Comparison of ENCODE assay signal across 8 cellular contexts in the genomic region with DNA sequence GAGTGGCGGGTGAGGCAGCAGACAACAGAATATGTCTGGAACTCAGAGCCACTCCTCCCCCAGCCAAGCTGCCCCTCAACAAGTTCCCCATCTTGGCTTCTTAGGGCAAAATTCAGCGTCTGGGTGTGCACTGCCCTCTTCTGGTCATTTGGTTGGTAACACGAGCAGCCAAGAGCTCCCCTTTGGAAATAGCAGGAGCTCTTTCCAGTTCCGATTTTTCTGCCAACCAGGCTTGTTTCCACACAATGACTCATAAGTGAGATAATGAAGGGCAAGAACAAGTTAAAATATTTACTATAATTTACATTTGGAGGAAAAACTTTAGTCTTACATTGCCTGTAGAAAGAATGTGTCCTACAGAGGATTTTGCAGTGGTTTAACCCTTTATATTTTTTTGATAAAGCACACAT.
DNase-seq lines count a peak whose midpoint lies in the region; ATAC-seq and TF ChIP-seq lines count a peak whose summit lies in the region.

No MANE protein-coding gene starts in this region.

- peak in 4 of 7 experiments; percentile 7 to 49 (median 17) for DNase-seq in CD8-positive, alpha-beta T cell
- DNase-seq in MV-4-11 (lab: John Stamatoyannopoulos, UW), result peak; percentile 84
- DNase-seq in SK-N-DZ (ENCODE audit: low spot score), result peak; percentile 79
- DNase-seq in chondrocyte (ENCODE audit: low spot score), result no peak
- peak; percentile 40 to 53 for DNase-seq in left colon
- peak; percentile 21 for DNase-seq in stimulated activated CD4-positive, alpha-beta T cell treated with anti-CD3 and anti-CD28 coated beads, Interleukin-4, amount 100 ng/mL, for 24 hours

- CTCF ChIA-PET in CD8-positive, alpha-beta T cell (lab: Charles Lee), result interaction anchor here (0.7 to 4.2 kb wide), 15 partner anchors 9 to 327 kb away, joined by 3 to 49 read pairs (median 4); no protein-coding TSS in a partner anchor

- no peak for ATAC-seq in CD8-positive, alpha-beta T cell
- ATAC-seq in GM19351 (IDR thresholded peaks at IDR 0.05; ENCODE audit: unreplicated experiment), result peak; percentile 72
- ATAC-seq in left colon, result peak; percentile 64
- no peak for ATAC-seq in GM18873 (IDR thresholded peaks at IDR 0.05; ENCODE audit: low FRiP score, unreplicated experiment)

- H3K4me3 ChIP-seq in CD8-positive, alpha-beta T cell (ENCODE audit: low read depth, low read length), result no peak overlapping the region

- H3K27me3 ChIP-seq in CD8-positive, alpha-beta T cell (ENCODE audit: insufficient read depth, low read length), result no peaks in the 10 kb centered on the region

- H3K4me3 Mint-ChIP-seq in CD8-positive, alpha-beta T cell, result no peak overlapping the region
- no peak overlapping the region for H3K4me3 Mint-ChIP-seq in chondrocyte (ENCODE audit: unreplicated experiment)

- POLR2A ChIA-PET in CD8-positive, alpha-beta T cell (lab: Charles Lee), result interaction anchor here (0.7 kb wide), 1 partner anchor 204 kb away, joined by 3 read pairs; no protein-coding TSS in a partner anchor

- no peak overlapping the region for H3K27ac ChIP-seq in CD8-positive, alpha-beta T cell (ENCODE audit: low read depth, low read length)

- no peaks in the 10 kb centered on the region for H3K4me1 ChIP-seq in CD8-positive, alpha-beta T cell (ENCODE audit: insufficient read depth, low read length)

- H3K36me3 Mint-ChIP-seq in CD8-positive, alpha-beta T cell, result no peaks in the 10 kb centered on the region
- no peaks in the 10 kb centered on the region for H3K36me3 Mint-ChIP-seq in chondrocyte (ENCODE audit: low read depth)

- H3K27ac Mint-ChIP-seq in CD8-positive, alpha-beta T cell, result no peak overlapping the region
- H3K27ac Mint-ChIP-seq in chondrocyte (ENCODE audit: unreplicated experiment), result no peak overlapping the region

- intact Hi-C loops in CD8-positive, alpha-beta T cell (cut with DNase I, micrococcal nuclease), result loop anchor here (1.0 kb wide), 2 partner anchors 139 to 322 kb away; no protein-coding TSS in a partner anchor
- intact Hi-C loops in left colon (cut with DNase I, micrococcal nuclease), result loop anchor here (5.0 to 10.0 kb wide), 2 partner anchors 138 to 140 kb away; no protein-coding TSS in a partner anchor

- H3K36me3 ChIP-seq in CD8-positive, alpha-beta T cell (ENCODE audit: insufficient read depth, low read length), result no peaks in the 10 kb centered on the region

- no peaks in the 10 kb centered on the region for H3K4me1 Mint-ChIP-seq in CD8-positive, alpha-beta T cell (ENCODE audit: low read depth)
- peaks cover 6% of the 10 kb centered on the region for H3K4me1 Mint-ChIP-seq in chondrocyte (ENCODE audit: low read depth)

- H3K9me3 ChIP-seq in CD8-positive, alpha-beta T cell (ENCODE audit: low read length), result no peaks in the 10 kb centered on the region

- peak; percentile 49 for TF ChIP-seq CTCF in CD8-positive, alpha-beta T cell (IDR thresholded peaks at IDR 0.05)
- TF ChIP-seq CTCF in chondrocyte (IDR thresholded peaks at IDR 0.05), result peak; percentile 97

- no peaks in the 10 kb centered on the region for H3K9me3 Mint-ChIP-seq in CD8-positive, alpha-beta T cell
- no peaks in the 10 kb centered on the region for H3K9me3 Mint-ChIP-seq in chondrocyte (ENCODE audit: low read depth)

- H3K27me3 Mint-ChIP-seq in CD8-positive, alpha-beta T cell (ENCODE audit: low read depth), result peaks cover 9% of the 10 kb centered on the region
- peaks cover 40% of the 10 kb centered on the region for H3K27me3 Mint-ChIP-seq in chondrocyte (ENCODE audit: low read depth)

Comparison
In these comparisons a context has a peak if more than half of its experiments do, and no peak if none do; other contexts are left out.
1. ATAC-seq: peak in GM19351 (single experiment) and left colon (single experiment); none in CD8-positive, alpha-beta T cell (single experiment) and GM18873 (single experiment).